1 cellular context compared by ENCODE assay signal in the genomic region with DNA sequence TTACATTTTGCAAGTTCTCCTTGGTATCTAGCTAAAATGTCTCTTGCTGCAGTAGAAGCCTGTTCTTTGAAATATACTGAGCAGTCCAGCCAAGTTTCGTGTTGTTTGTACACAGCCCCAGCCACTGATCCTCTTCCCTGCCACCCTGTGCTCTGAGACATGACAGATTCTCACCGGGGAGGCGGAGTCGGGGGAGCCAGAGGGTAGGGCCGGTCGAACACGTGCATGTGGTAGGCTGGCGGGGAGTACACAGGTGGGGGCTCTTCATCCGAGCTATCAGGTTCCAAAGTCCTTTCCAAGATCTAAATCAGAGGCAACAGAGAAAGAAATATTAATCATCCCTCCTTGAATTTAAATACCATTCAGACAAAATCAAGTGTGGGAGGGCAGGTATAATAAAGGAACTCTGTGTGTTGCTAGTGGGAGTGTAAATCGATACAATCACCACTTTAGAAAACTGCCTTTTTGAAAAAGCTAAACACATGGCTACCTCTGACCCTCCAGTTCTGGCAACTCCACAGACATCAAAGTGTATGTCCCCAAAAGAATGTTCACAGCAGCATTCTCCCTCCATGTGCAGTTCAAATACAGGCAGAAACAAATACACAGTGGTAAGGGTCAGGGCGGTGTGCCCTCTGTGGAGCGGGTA.
TF ChIP-seq lines count a peak whose summit lies in the region.

No MANE protein-coding gene starts in this region.

TF ChIP-seq in HepG2, 621 proteins besides CTCF, POLR2A, EP300 and RAD21 (continued from another document and continues in another):
- TF ChIP-seq, protein P1, sequence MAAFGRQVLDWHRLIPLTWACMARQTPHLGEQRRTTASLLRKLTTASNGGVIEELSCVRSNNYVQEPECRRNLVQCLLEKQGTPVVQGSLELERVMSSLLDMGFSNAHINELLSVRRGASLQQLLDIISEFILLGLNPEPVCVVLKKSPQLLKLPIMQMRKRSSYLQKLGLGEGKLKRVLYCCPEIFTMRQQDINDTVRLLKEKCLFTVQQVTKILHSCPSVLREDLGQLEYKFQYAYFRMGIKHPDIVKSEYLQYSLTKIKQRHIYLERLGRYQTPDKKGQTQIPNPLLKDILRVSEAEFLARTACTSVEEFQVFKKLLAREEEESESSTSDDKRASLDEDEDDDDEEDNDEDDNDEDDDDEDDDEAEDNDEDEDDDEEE (CRISPR knock-in tag; IDR thresholded peaks at IDR 0.05): no peak
- TF ChIP-seq HMG20B (CRISPR knock-in tag; conservative IDR thresholded peaks at IDR 0.05): no peak
- no peak for TF ChIP-seq GTF3A (CRISPR knock-in tag; conservative IDR thresholded peaks at IDR 0.05)
- TF ChIP-seq SOX6 (IDR thresholded peaks at IDR 0.05): no peak
- peak; percentile 17; the same call in 1 of the 2 replicates for TF ChIP-seq SOX6 (CRISPR knock-in tag; IDR thresholded peaks at IDR 0.05)
- TF ChIP-seq ZNF790 (CRISPR knock-in tag; IDR thresholded peaks at IDR 0.05; ENCODE audit: borderline replicate concordance): no peak
- no peak for TF ChIP-seq GATA4 (IDR thresholded peaks at IDR 0.05; ENCODE audit: borderline replicate concordance, low read depth)
- no peak for TF ChIP-seq ETV5 (CRISPR knock-in tag; IDR thresholded peaks at IDR 0.05; ENCODE audit: borderline replicate concordance)
- no peak for TF ChIP-seq EEA1 (CRISPR knock-in tag; IDR thresholded peaks at IDR 0.05; ENCODE audit: borderline replicate concordance)
- no peak for TF ChIP-seq ZNF644 (CRISPR knock-in tag; IDR thresholded peaks at IDR 0.05; ENCODE audit: low read depth)
- no peak for TF ChIP-seq ATF7-NPFF (CRISPR knock-in tag; IDR thresholded peaks at IDR 0.05; ENCODE audit: low read depth)
- TF ChIP-seq FOXP1 (IDR thresholded peaks at IDR 0.05): no peak
- peak; percentile 51; the same call in 1 of the 2 replicates for TF ChIP-seq FOXP1 (CRISPR knock-in tag; IDR thresholded peaks at IDR 0.05)
- 0 out of 2 replicates have a peak, but pooled peaks have one; percentile 54 for TF ChIP-seq MXD4 (CRISPR knock-in tag; IDR thresholded peaks at IDR 0.05)
- TF ChIP-seq ZFP36L2 (CRISPR knock-in tag; IDR thresholded peaks at IDR 0.05): no peak
- no peak for TF ChIP-seq ZNF251 (CRISPR knock-in tag; IDR thresholded peaks at IDR 0.05)
- no peak for TF ChIP-seq RFXANK (CRISPR knock-in tag; IDR thresholded peaks at IDR 0.05)
- TF ChIP-seq, protein P2, sequence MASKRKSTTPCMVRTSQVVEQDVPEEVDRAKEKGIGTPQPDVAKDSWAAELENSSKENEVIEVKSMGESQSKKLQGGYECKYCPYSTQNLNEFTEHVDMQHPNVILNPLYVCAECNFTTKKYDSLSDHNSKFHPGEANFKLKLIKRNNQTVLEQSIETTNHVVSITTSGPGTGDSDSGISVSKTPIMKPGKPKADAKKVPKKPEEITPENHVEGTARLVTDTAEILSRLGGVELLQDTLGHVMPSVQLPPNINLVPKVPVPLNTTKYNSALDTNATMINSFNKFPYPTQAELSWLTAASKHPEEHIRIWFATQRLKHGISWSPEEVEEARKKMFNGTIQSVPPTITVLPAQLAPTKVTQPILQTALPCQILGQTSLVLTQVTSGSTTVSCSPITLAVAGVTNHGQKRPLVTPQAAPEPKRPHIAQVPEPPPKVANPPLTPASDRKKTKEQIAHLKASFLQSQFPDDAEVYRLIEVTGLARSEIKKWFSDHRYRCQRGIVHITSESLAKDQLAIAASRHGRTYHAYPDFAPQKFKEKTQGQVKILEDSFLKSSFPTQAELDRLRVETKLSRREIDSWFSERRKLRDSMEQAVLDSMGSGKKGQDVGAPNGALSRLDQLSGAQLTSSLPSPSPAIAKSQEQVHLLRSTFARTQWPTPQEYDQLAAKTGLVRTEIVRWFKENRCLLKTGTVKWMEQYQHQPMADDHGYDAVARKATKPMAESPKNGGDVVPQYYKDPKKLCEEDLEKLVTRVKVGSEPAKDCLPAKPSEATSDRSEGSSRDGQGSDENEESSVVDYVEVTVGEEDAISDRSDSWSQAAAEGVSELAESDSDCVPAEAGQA (IDR thresholded peaks at IDR 0.05; ENCODE audit: low read depth): no peak
- TF ChIP-seq, protein P2 (CRISPR knock-in tag; IDR thresholded peaks at IDR 0.05; ENCODE audit: borderline replicate concordance): no peak
- TF ChIP-seq MIER2 (CRISPR knock-in tag; IDR thresholded peaks at IDR 0.05): no peak
- TF ChIP-seq, protein P3, sequence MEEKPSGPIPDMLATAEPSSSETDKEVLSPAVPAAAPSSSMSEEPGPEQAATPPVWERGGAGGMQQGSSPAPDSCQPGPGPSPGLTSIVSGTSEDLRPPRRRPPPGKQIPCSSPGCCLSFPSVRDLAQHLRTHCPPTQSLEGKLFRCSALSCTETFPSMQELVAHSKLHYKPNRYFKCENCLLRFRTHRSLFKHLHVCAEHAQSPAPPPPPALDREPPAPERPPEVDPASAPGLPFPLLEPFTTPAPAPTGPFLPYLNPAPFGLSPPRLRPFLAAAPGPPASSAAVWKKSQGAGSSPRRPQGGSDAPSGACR (CRISPR knock-in tag; IDR thresholded peaks at IDR 0.05): peak; percentile 12; the same call in 1 of the 2 replicates
- no peak for TF ChIP-seq ZNF20 (CRISPR knock-in tag; IDR thresholded peaks at IDR 0.05)
- no peak for TF ChIP-seq FLYWCH1 (CRISPR knock-in tag; IDR thresholded peaks at IDR 0.05)
- TF ChIP-seq HDAC2 (CRISPR knock-in tag; IDR thresholded peaks at IDR 0.05): peak; percentile 14; the same call in 1 of the 2 replicates
- TF ChIP-seq ASH2L (IDR thresholded peaks at IDR 0.05; ENCODE audit: insufficient read length, low read depth, low read length): peak; percentile 98
- no peak; the same call in 1 of the 2 replicates for TF ChIP-seq HDAC1 (CRISPR knock-in tag; IDR thresholded peaks at IDR 0.05)
- TF ChIP-seq, protein P4, sequence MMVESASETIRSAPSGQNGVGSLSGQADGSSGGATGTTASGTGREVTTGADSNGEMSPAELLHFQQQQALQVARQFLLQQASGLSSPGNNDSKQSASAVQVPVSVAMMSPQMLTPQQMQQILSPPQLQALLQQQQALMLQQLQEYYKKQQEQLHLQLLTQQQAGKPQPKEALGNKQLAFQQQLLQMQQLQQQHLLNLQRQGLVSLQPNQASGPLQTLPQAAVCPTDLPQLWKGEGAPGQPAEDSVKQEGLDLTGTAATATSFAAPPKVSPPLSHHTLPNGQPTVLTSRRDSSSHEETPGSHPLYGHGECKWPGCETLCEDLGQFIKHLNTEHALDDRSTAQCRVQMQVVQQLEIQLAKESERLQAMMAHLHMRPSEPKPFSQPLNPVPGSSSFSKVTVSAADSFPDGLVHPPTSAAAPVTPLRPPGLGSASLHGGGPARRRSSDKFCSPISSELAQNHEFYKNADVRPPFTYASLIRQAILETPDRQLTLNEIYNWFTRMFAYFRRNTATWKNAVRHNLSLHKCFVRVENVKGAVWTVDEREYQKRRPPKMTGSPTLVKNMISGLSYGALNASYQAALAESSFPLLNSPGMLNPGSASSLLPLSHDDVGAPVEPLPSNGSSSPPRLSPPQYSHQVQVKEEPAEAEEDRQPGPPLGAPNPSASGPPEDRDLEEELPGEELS (CRISPR knock-in tag; IDR thresholded peaks at IDR 0.05): 0 out of 2 replicates have a peak, but pooled peaks have one; percentile 9
- TF ChIP-seq ZNF549 (CRISPR knock-in tag; IDR thresholded peaks at IDR 0.05): no peak
- TF ChIP-seq, protein P5, sequence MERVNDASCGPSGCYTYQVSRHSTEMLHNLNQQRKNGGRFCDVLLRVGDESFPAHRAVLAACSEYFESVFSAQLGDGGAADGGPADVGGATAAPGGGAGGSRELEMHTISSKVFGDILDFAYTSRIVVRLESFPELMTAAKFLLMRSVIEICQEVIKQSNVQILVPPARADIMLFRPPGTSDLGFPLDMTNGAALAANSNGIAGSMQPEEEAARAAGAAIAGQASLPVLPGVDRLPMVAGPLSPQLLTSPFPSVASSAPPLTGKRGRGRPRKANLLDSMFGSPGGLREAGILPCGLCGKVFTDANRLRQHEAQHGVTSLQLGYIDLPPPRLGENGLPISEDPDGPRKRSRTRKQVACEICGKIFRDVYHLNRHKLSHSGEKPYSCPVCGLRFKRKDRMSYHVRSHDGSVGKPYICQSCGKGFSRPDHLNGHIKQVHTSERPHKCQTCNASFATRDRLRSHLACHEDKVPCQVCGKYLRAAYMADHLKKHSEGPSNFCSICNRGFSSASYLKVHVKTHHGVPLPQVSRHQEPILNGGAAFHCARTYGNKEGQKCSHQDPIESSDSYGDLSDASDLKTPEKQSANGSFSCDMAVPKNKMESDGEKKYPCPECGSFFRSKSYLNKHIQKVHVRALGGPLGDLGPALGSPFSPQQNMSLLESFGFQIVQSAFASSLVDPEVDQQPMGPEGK (CRISPR knock-in tag; IDR thresholded peaks at IDR 0.05): peak; percentile 95
- TF ChIP-seq, protein P6, sequence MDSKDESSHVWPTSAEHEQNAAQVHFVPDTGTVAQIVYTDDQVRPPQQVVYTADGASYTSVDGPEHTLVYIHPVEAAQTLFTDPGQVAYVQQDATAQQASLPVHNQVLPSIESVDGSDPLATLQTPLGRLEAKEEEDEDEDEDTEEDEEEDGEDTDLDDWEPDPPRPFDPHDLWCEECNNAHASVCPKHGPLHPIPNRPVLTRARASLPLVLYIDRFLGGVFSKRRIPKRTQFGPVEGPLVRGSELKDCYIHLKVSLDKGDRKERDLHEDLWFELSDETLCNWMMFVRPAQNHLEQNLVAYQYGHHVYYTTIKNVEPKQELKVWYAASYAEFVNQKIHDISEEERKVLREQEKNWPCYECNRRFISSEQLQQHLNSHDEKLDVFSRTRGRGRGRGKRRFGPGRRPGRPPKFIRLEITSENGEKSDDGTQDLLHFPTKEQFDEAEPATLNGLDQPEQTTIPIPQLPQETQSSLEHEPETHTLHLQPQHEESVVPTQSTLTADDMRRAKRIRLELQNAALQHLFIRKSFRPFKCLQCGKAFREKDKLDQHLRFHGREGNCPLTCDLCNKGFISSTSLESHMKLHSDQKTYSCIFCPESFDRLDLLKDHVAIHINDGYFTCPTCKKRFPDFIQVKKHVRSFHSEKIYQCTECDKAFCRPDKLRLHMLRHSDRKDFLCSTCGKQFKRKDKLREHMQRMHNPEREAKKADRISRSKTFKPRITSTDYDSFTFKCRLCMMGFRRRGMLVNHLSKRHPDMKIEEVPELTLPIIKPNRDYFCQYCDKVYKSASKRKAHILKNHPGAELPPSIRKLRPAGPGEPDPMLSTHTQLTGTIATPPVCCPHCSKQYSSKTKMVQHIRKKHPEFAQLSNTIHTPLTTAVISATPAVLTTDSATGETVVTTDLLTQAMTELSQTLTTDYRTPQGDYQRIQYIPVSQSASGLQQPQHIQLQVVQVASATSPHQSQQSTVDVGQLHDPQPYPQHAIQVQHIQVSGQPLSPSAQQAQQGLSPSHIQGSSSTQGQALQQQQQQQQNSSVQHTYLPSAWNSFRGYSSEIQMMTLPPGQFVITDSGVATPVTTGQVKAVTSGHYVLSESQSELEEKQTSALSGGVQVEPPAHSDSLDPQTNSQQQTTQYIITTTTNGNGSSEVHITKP (CRISPR knock-in tag; IDR thresholded peaks at IDR 0.05; ENCODE audit: low read depth): peak; percentile 5; the same call in 1 of the 2 replicates
- no peak; the same call in 1 of the 2 replicates for TF ChIP-seq ZNF383 (CRISPR knock-in tag; IDR thresholded peaks at IDR 0.05; ENCODE audit: borderline replicate concordance)
- no peak for TF ChIP-seq BRCA1 (CRISPR knock-in tag; IDR thresholded peaks at IDR 0.05)
- TF ChIP-seq ZNF607 (CRISPR knock-in tag; IDR thresholded peaks at IDR 0.05; ENCODE audit: borderline replicate concordance): peak; percentile 74; the same call in 1 of the 2 replicates
- TF ChIP-seq, protein P7, sequence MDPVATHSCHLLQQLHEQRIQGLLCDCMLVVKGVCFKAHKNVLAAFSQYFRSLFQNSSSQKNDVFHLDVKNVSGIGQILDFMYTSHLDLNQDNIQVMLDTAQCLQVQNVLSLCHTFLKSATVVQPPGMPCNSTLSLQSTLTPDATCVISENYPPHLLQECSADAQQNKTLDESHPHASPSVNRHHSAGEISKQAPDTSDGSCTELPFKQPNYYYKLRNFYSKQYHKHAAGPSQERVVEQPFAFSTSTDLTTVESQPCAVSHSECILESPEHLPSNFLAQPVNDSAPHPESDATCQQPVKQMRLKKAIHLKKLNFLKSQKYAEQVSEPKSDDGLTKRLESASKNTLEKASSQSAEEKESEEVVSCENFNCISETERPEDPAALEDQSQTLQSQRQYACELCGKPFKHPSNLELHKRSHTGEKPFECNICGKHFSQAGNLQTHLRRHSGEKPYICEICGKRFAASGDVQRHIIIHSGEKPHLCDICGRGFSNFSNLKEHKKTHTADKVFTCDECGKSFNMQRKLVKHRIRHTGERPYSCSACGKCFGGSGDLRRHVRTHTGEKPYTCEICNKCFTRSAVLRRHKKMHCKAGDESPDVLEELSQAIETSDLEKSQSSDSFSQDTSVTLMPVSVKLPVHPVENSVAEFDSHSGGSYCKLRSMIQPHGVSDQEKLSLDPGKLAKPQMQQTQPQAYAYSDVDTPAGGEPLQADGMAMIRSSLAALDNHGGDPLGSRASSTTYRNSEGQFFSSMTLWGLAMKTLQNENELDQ (CRISPR knock-in tag; IDR thresholded peaks at IDR 0.05; ENCODE audit: borderline replicate concordance): no peak
- TF ChIP-seq, protein P8, sequence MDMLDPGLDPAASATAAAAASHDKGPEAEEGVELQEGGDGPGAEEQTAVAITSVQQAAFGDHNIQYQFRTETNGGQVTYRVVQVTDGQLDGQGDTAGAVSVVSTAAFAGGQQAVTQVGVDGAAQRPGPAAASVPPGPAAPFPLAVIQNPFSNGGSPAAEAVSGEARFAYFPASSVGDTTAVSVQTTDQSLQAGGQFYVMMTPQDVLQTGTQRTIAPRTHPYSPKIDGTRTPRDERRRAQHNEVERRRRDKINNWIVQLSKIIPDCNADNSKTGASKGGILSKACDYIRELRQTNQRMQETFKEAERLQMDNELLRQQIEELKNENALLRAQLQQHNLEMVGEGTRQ (IDR thresholded peaks at IDR 0.05; ENCODE audit: low read depth, low read length): no peak
- TF ChIP-seq, protein P8 (CRISPR knock-in tag; IDR thresholded peaks at IDR 0.05; ENCODE audit: borderline replicate concordance): no peak
- no peak for TF ChIP-seq MED8 (CRISPR knock-in tag; IDR thresholded peaks at IDR 0.05; ENCODE audit: insufficient replicate concordance)
- no peak for TF ChIP-seq LCORL (IDR thresholded peaks at IDR 0.05)
- TF ChIP-seq LCORL (CRISPR knock-in tag; IDR thresholded peaks at IDR 0.05): peak; percentile 70; the same call in 1 of the 2 replicates
